ENCODE assay signal across 8 cellular contexts in the genomic region with DNA sequence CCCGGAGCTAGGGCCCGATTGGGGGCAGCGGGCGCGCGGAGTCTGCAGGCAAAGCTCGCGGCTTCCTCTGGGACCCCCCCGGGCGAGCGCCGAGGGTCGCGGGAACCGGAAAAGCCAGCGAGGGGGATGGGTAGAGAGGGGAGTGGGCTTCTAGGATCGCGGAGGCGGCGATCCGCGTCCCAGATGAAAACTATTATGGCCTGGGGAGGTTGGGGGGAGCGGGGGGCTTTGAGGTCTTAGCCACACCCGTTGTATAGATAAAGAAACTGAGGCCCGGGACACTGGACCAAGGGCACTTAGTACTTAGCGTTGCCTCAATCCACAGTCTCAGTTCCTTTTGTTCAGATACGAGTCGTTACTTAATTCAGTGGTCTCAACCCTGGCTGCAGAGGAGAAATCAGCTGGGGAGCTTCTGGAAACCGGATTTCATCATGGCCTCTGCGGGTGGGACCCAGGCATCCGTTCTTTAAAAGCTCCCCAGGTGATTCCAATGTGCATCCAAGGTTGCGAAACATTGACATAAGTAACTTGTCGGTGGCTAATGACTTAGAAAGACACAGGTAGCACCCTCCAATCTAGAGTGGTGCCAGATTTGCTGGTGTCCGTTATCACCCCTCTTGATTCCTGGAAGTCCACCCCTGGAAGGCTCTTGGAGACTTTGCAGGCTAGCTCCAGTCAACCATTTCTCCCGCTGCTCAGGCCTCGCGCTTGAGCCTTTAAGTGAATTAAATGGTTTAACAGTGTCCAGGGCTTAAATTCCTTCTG.
DNase-seq lines count a peak whose midpoint lies in the region; ATAC-seq and TF ChIP-seq lines count a peak whose summit lies in the region.

No MANE protein-coding gene starts in this region.

- DNase-seq in CD4-positive, alpha-beta T cell, result no peak
- DNase-seq in NCI-H146 (lab: John Stamatoyannopoulos, UW), result peak; percentile 41
- DNase-seq in coronary artery (ENCODE audit: low spot score), result no peak
- peak; percentile 57 for DNase-seq in neural progenitor cell (ENCODE audit: low spot score)
- no peak for DNase-seq in midbrain (lab: John Stamatoyannopoulos, UW)
- no peak for DNase-seq in NCI-H526 treated with DMSO at 0.1 percent for 48 hours (lab: John Stamatoyannopoulos, UW)

- ATAC-seq in CD4-positive, alpha-beta T cell (ENCODE audit: poor library complexity), result no peak
- no peak for ATAC-seq in GM19324 (IDR thresholded peaks at IDR 0.05; ENCODE audit: low FRiP score, unreplicated experiment)
- no peak for ATAC-seq in HG02885 (IDR thresholded peaks at IDR 0.05; ENCODE audit: poor library complexity, unreplicated experiment)

- peaks cover 7% of the 10 kb centered on the region for H3K4me1 ChIP-seq in neural progenitor cell

- H3K27me3 Mint-ChIP-seq in CD4-positive, alpha-beta T cell, result peaks cover 31% of the 10 kb centered on the region
- peaks cover 5% of the 10 kb centered on the region for H3K27me3 Mint-ChIP-seq in neural progenitor cell (ENCODE audit: insufficient read depth, low read depth)

- H3K27ac ChIP-seq in CD4-positive, alpha-beta T cell (ENCODE audit: low read depth, low read length), result no peak overlapping the region
- peak overlapping the region in 1 of 2 donors; percentile 9 for H3K27ac ChIP-seq in coronary artery
- H3K27ac ChIP-seq in neural progenitor cell, result no peak overlapping the region

- H3K36me3 Mint-ChIP-seq in CD4-positive, alpha-beta T cell (ENCODE audit: low read depth), result no peaks in the 10 kb centered on the region
- H3K36me3 Mint-ChIP-seq in neural progenitor cell, result peaks cover 4% of the 10 kb centered on the region

- peak overlapping the region; percentile 56 for H3K4me3 Mint-ChIP-seq in CD4-positive, alpha-beta T cell
- H3K4me3 Mint-ChIP-seq in neural progenitor cell, result peak overlapping the region; percentile 85

- H3K9me3 Mint-ChIP-seq in CD4-positive, alpha-beta T cell, result no peaks in the 10 kb centered on the region
- H3K9me3 Mint-ChIP-seq in neural progenitor cell, result peaks cover 6% of the 10 kb centered on the region

- no peak overlapping the region for H3K27ac Mint-ChIP-seq in CD4-positive, alpha-beta T cell
- H3K27ac Mint-ChIP-seq in neural progenitor cell, result peak overlapping the region; percentile 25

- TF ChIP-seq CTCF in CD4-positive, alpha-beta T cell (IDR thresholded peaks at IDR 0.05), result no peak
- TF ChIP-seq CTCF in coronary artery (IDR thresholded peaks at IDR 0.05) (no peak), neural progenitor cell (IDR thresholded peaks at IDR 0.05) (no peak)

- POLR2A ChIA-PET in CD4-positive, alpha-beta T cell (lab: Charles Lee), result no interaction called here

- no peak overlapping the region for H3K9ac ChIP-seq in neural progenitor cell

- H3K4me3 ChIP-seq in coronary artery (peak overlapping the region; percentile 80), neural progenitor cell (peak overlapping the region; percentile 78)

- no peaks in the 10 kb centered on the region for H3K4me1 Mint-ChIP-seq in CD4-positive, alpha-beta T cell (ENCODE audit: low read depth)
- peaks cover 44% of the 10 kb centered on the region for H3K4me1 Mint-ChIP-seq in neural progenitor cell

- peaks cover 25% of the 10 kb centered on the region for H3K27me3 ChIP-seq in CD4-positive, alpha-beta T cell (ENCODE audit: control insufficient read depth, insufficient read depth, low read length)
- no peaks in the 10 kb centered on the region for H3K27me3 ChIP-seq in neural progenitor cell

- H3K36me3 ChIP-seq in neural progenitor cell, result no peaks in the 10 kb centered on the region

- peak overlapping the region; percentile 83 for H3K4me2 ChIP-seq in neural progenitor cell

- CTCF ChIA-PET in CD4-positive, alpha-beta T cell (lab: Charles Lee), result no interaction called here

- no peaks in the 10 kb centered on the region for H3K9me3 ChIP-seq in CD4-positive, alpha-beta T cell (ENCODE audit: control insufficient read depth, low read length)
- H3K9me3 ChIP-seq in neural progenitor cell (ENCODE audit: low read depth), result no peaks in the 10 kb centered on the region

- peak overlapping the region; percentile 72 for H2AFZ ChIP-seq in neural progenitor cell (replicated peaks)

- peaks cover 12% of the 10 kb centered on the region for H3F3A ChIP-seq in neural progenitor cell (ENCODE audit: low read depth)

- H3K79me2 ChIP-seq in neural progenitor cell (ENCODE audit: low read depth), result peaks cover 22% of the 10 kb centered on the region

- intact Hi-C loops in CD4-positive, alpha-beta T cell (cut with DNase I, micrococcal nuclease), result no loop called here

- H4K20me1 ChIP-seq in neural progenitor cell (ENCODE audit: low read depth), result no peaks in the 10 kb centered on the region

Comparison
In these comparisons a context has a peak if more than half of its experiments do, and no peak if none do; other contexts are left out.
1. DNase-seq: peak in NCI-H146 (single experiment) and neural progenitor cell (single experiment); none in CD4-positive, alpha-beta T cell (0 of 10), coronary artery (single experiment), midbrain (single experiment) and NCI-H526 treated with DMSO at 0.1 percent for 48 hours (single experiment).